Comparison of ENCODE assay signal across 15 cellular contexts in the genomic region with DNA sequence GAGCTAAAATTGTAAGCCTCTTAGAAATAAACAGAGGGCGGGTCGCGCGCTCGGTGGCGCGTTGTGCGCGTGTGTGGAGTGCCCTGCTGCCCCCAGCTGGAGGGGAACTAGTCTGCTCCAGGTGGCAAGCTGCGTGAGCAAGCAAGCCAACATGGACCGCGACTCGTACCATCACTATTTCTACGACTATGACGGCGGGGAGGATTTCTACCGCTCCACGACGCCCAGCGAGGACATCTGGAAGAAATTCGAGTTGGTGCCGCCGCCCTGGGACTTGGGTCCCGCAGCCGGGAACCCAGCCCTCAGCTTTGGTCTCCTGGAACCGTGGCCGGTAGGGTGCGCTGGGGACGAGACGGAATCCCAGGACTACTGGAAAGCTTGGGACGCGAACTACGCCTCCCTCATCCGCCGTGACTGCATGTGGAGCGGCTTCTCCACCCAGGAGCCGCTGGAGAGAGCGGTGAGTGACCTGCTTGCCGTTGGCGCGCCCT.
DNase-seq lines count a peak whose midpoint lies in the region; ATAC-seq and TF ChIP-seq lines count a peak whose summit lies in the region.
"Had no signal": no experiment of that assay in that cellular context is flagged by ENCODE, and none has a peak within 500 bp of the region (broad histone marks: within the 10 kb centered on the region; RNA-seq: fewer than 3 reads in every experiment).

No MANE protein-coding gene starts in this region.

- H3K27me3 Mint-ChIP-seq in activated CD8-positive, alpha-beta T cell treated with anti-CD3 and anti-CD28 coated beads for 36 hours: peaks cover 10% of the 10 kb centered on the region
- peaks cover 13% of the 10 kb centered on the region for H3K27me3 Mint-ChIP-seq in activated CD8-positive, alpha-beta T cell treated with anti-CD3 and anti-CD28 coated beads, Interleukin-2, amount 10 ng/mL, durations not matched to agents 7 days and 5 days (ENCODE audit: low read depth)
- peaks cover 8% of the 10 kb centered on the region for H3K27me3 Mint-ChIP-seq in activated T-helper 17 cell treated with anti-CD3 and anti-CD28 coated beads, Interleukin-2, amount 50 U/mL, for 72 hours

- intact Hi-C loops in activated CD8-positive, alpha-beta T cell treated with anti-CD3 and anti-CD28 coated beads for 36 hours (cut with micrococcal nuclease): no loop called here
- intact Hi-C loops in esophagus muscularis mucosa (cut with DNase I): no loop called here

- no peak overlapping the region for H3K4me3 Mint-ChIP-seq in activated CD8-positive, alpha-beta T cell treated with anti-CD3 and anti-CD28 coated beads for 36 hours
- H3K4me3 Mint-ChIP-seq in activated CD8-positive, alpha-beta T cell treated with anti-CD3 and anti-CD28 coated beads, Interleukin-2, amount 10 ng/mL, durations not matched to agents 7 days and 5 days: no peak overlapping the region
- peak overlapping the region; percentile 21 for H3K4me3 Mint-ChIP-seq in activated T-helper 17 cell treated with anti-CD3 and anti-CD28 coated beads, Interleukin-2, amount 50 U/mL, for 72 hours
- H3K4me3 Mint-ChIP-seq: nephron progenitor cell had no signal

- H2AFZ ChIP-seq in smooth muscle cell (ENCODE audit: low read depth) (no peak overlapping the region), Karpas-422 (ENCODE audit: low read length) (no peak overlapping the region)

- no peaks in the 10 kb centered on the region for H3K36me3 Mint-ChIP-seq in activated CD8-positive, alpha-beta T cell treated with anti-CD3 and anti-CD28 coated beads for 36 hours (ENCODE audit: low read depth)
- H3K36me3 Mint-ChIP-seq in activated CD8-positive, alpha-beta T cell treated with anti-CD3 and anti-CD28 coated beads, Interleukin-2, amount 10 ng/mL, durations not matched to agents 7 days and 5 days (ENCODE audit: low read depth): no peaks in the 10 kb centered on the region
- H3K36me3 Mint-ChIP-seq in activated T-helper 17 cell treated with anti-CD3 and anti-CD28 coated beads, Interleukin-2, amount 50 U/mL, for 72 hours (ENCODE audit: low read depth): no peaks in the 10 kb centered on the region

- H3K9me3 ChIP-seq in iPS DF 6.9 (ENCODE audit: control insufficient read depth, insufficient read depth, low read length): no peaks in the 10 kb centered on the region
- H3K9me3 ChIP-seq in smooth muscle cell (replicated peaks; ENCODE audit: low read depth): peaks cover 3% of the 10 kb centered on the region
- H3K9me3 ChIP-seq in esophagus muscularis mucosa: peaks cover 0 to 7% (median 0%) of the 10 kb centered on the region in 4 donors
- no peaks in the 10 kb centered on the region for H3K9me3 ChIP-seq in Karpas-422 (ENCODE audit: low read length)
- H3K9me3 ChIP-seq: gastrocnemius medialis, upper lobe of left lung had no signal

- H3K27ac ChIP-seq in iPS DF 6.9 (ENCODE audit: low read length): no peak overlapping the region
- no peak overlapping the region for H3K27ac ChIP-seq in smooth muscle cell (ENCODE audit: low read depth)
- H3K27ac ChIP-seq in esophagus muscularis mucosa (replicated peaks in 1 of 4): no peak overlapping the region
- H3K27ac ChIP-seq in Karpas-422 (ENCODE audit: low read length): no peak overlapping the region
- H3K27ac ChIP-seq: gastrocnemius medialis, upper lobe of left lung, VCaP had no signal

- peak overlapping the region; percentile 69; the same call in 1 of the 2 replicates for H3K4me3 ChIP-seq in iPS DF 6.9 (ENCODE audit: low read length)
- peak overlapping the region; percentile 21 for H3K4me3 ChIP-seq in smooth muscle cell
- no peak overlapping the region for H3K4me3 ChIP-seq in esophagus muscularis mucosa
- no peak overlapping the region for H3K4me3 ChIP-seq in Karpas-422 (ENCODE audit: low read length)
- H3K4me3 ChIP-seq: gastrocnemius medialis, upper lobe of left lung had no signal

- CTCF ChIA-PET in activated CD8-positive, alpha-beta T cell treated with anti-CD3 and anti-CD28 coated beads for 36 hours (lab: Charles Lee): interaction anchor here (1.1 to 1.4 kb wide), 2 partner anchors 231 to 273 kb away, joined by 3 to 4 read pairs; partner anchors contain the start of gene MORC4
- CTCF ChIA-PET in activated CD8-positive, alpha-beta T cell treated with anti-CD3 and anti-CD28 coated beads, Interleukin-2, amount 10 ng/mL, durations not matched to agents 7 days and 5 days (lab: Charles Lee): no interaction called here

- H3K79me2 ChIP-seq in smooth muscle cell (ENCODE audit: low read depth) (no peaks in the 10 kb centered on the region), Karpas-422 (ENCODE audit: low read length) (no peaks in the 10 kb centered on the region)

- H3K9me2 ChIP-seq in Karpas-422 (replicated peaks; ENCODE audit: insufficient read depth, low read length): no peaks in the 10 kb centered on the region

- TF ChIP-seq CTCF in activated CD8-positive, alpha-beta T cell treated with anti-CD3 and anti-CD28 coated beads for 36 hours (IDR thresholded peaks at IDR 0.05): no peak
- TF ChIP-seq CTCF in smooth muscle cell (IDR thresholded peaks at IDR 0.05; ENCODE audit: borderline replicate concordance, insufficient read depth, poor library complexity, severe bottlenecking): no peak
- TF ChIP-seq CTCF in esophagus muscularis mucosa (IDR thresholded peaks at IDR 0.05): no peak

- TF ChIP-seq POLR2A in esophagus muscularis mucosa (IDR thresholded peaks at IDR 0.05; ENCODE audit: low read depth): no peak

- WGBS in iPS DF 6.9 (ENCODE audit: insufficient coverage, insufficient read length): no CpG with 5 or more reads among the region's 41 CpGs
- WGBS in smooth muscle cell (ENCODE audit: low lambda C conversion rate): 36% methylated on average over 41 of the region's 41 CpGs
- WGBS in esophagus muscularis mucosa: 41% methylated on average over 20 of the region's 41 CpGs

- DNase-seq in activated CD8-positive, alpha-beta T cell treated with anti-CD3 and anti-CD28 coated beads for 36 hours: peak; percentile 26
- no peak for DNase-seq in activated CD8-positive, alpha-beta T cell treated with anti-CD3 and anti-CD28 coated beads, Interleukin-2, amount 10 ng/mL, durations not matched to agents 7 days and 5 days
- DNase-seq in iPS DF 6.9 (ENCODE audit: low read depth, low spot score) (peak; percentile 33), smooth muscle cell (lab: John Stamatoyannopoulos, UW; ENCODE audit: unreplicated experiment) (no peak), esophagus muscularis mucosa (ENCODE audit: extremely low spot score) (no peak), Karpas-422 (no peak)
- DNase-seq: EL, gastrocnemius medialis, NCI-H1930, nephron progenitor cell, OCI-M1 had no signal

- no peak for TF ChIP-seq EP300 in esophagus muscularis mucosa (IDR thresholded peaks at IDR 0.05)

- H3F3A ChIP-seq in smooth muscle cell (ENCODE audit: low read depth): no peaks in the 10 kb centered on the region

- POLR2A ChIA-PET in activated CD8-positive, alpha-beta T cell treated with anti-CD3 and anti-CD28 coated beads for 36 hours (lab: Charles Lee): no interaction called here
- POLR2A ChIA-PET in activated CD8-positive, alpha-beta T cell treated with anti-CD3 and anti-CD28 coated beads, Interleukin-2, amount 10 ng/mL, durations not matched to agents 7 days and 5 days (lab: Charles Lee): no interaction called here

- H3K4me1 Mint-ChIP-seq in activated CD8-positive, alpha-beta T cell treated with anti-CD3 and anti-CD28 coated beads for 36 hours (ENCODE audit: low read depth): no peaks in the 10 kb centered on the region
- peaks cover 2% of the 10 kb centered on the region for H3K4me1 Mint-ChIP-seq in activated CD8-positive, alpha-beta T cell treated with anti-CD3 and anti-CD28 coated beads, Interleukin-2, amount 10 ng/mL, durations not matched to agents 7 days and 5 days (ENCODE audit: low read depth)
- no peaks in the 10 kb centered on the region for H3K4me1 Mint-ChIP-seq in activated T-helper 17 cell treated with anti-CD3 and anti-CD28 coated beads, Interleukin-2, amount 50 U/mL, for 72 hours
- H3K4me1 Mint-ChIP-seq: nephron progenitor cell had no signal

- H3K36me3 ChIP-seq in iPS DF 6.9 (ENCODE audit: control insufficient read depth, insufficient read depth, low read length) (no peaks in the 10 kb centered on the region), smooth muscle cell (ENCODE audit: low read depth) (no peaks in the 10 kb centered on the region), esophagus muscularis mucosa (no peaks in the 10 kb centered on the region), Karpas-422 (ENCODE audit: insufficient read depth, low read length) (no peaks in the 10 kb centered on the region)
- H3K36me3 ChIP-seq: gastrocnemius medialis, upper lobe of left lung had no signal

- H3K9ac ChIP-seq in smooth muscle cell (ENCODE audit: low read depth) (no peak overlapping the region), Karpas-422 (ENCODE audit: low read length) (no peak overlapping the region)

- H3K9me3 Mint-ChIP-seq in activated CD8-positive, alpha-beta T cell treated with anti-CD3 and anti-CD28 coated beads for 36 hours: no peaks in the 10 kb centered on the region
- no peaks in the 10 kb centered on the region for H3K9me3 Mint-ChIP-seq in activated CD8-positive, alpha-beta T cell treated with anti-CD3 and anti-CD28 coated beads, Interleukin-2, amount 10 ng/mL, durations not matched to agents 7 days and 5 days (ENCODE audit: insufficient read depth)
- no peaks in the 10 kb centered on the region for H3K9me3 Mint-ChIP-seq in activated T-helper 17 cell treated with anti-CD3 and anti-CD28 coated beads, Interleukin-2, amount 50 U/mL, for 72 hours

- no peaks in the 10 kb centered on the region; the same call in 1 of the 2 replicates for H3K4me1 ChIP-seq in iPS DF 6.9 (ENCODE audit: control insufficient read depth, insufficient read depth, low read length)
- H3K4me1 ChIP-seq in smooth muscle cell (ENCODE audit: low read depth): no peaks in the 10 kb centered on the region
- no peaks in the 10 kb centered on the region for H3K4me1 ChIP-seq in esophagus muscularis mucosa
- no peaks in the 10 kb centered on the region for H3K4me1 ChIP-seq in Karpas-422 (ENCODE audit: low read length)
- H3K4me1 ChIP-seq: gastrocnemius medialis, upper lobe of left lung had no signal

- H3K4me2 ChIP-seq in smooth muscle cell (peak overlapping the region; percentile 54), Karpas-422 (ENCODE audit: low read depth, low read length, poor library complexity, severe bottlenecking) (no peak overlapping the region)

- peak; percentile 39 for ATAC-seq in activated CD8-positive, alpha-beta T cell treated with anti-CD3 and anti-CD28 coated beads for 36 hours
- no peak for ATAC-seq in activated CD8-positive, alpha-beta T cell treated with anti-CD3 and anti-CD28 coated beads, Interleukin-2, amount 10 ng/mL, durations not matched to agents 7 days and 5 days
- ATAC-seq in activated T-helper 17 cell treated with anti-CD3 and anti-CD28 coated beads, Interleukin-2, amount 50 U/mL, for 72 hours (replicated peaks): no peak
- ATAC-seq in GM18858 (IDR thresholded peaks at IDR 0.05; ENCODE audit: unreplicated experiment): no peak
- ATAC-seq: gastrocnemius medialis had no signal

- H3K27me3 ChIP-seq in iPS DF 6.9 (ENCODE audit: control insufficient read depth, insufficient read depth, low read length) (peaks cover 3% of the 10 kb centered on the region; the same call in 1 of the 2 replicates), smooth muscle cell (ENCODE audit: low read depth) (peaks cover 17% of the 10 kb centered on the region), esophagus muscularis mucosa (peaks cover 0 to 15% (median 5%) of the 10 kb centered on the region in 4 donors), Karpas-422 (ENCODE audit: low read length) (no peaks in the 10 kb centered on the region)
- H3K27me3 ChIP-seq: upper lobe of left lung had no signal

- H3K27ac Mint-ChIP-seq in activated CD8-positive, alpha-beta T cell treated with anti-CD3 and anti-CD28 coated beads for 36 hours: no peak overlapping the region
- H3K27ac Mint-ChIP-seq in activated CD8-positive, alpha-beta T cell treated with anti-CD3 and anti-CD28 coated beads, Interleukin-2, amount 10 ng/mL, durations not matched to agents 7 days and 5 days: no peak overlapping the region
- H3K27ac Mint-ChIP-seq in activated T-helper 17 cell treated with anti-CD3 and anti-CD28 coated beads, Interleukin-2, amount 50 U/mL, for 72 hours: no peak overlapping the region
- H3K27ac Mint-ChIP-seq: nephron progenitor cell had no signal

- H4K20me1 ChIP-seq in smooth muscle cell (ENCODE audit: low read depth) (no peaks in the 10 kb centered on the region), Karpas-422 (ENCODE audit: insufficient read depth, low read depth, low read length) (no peaks in the 10 kb centered on the region)

Comparison
In these comparisons a context has a peak if more than half of its experiments do, and no peak if none do; other contexts are left out.
1. DNase-seq: peak in activated CD8-positive, alpha-beta T cell treated with anti-CD3 and anti-CD28 coated beads for 36 hours (single experiment) and iPS DF 6.9 (single experiment); none in activated CD8-positive, alpha-beta T cell treated with anti-CD3 and anti-CD28 coated beads, Interleukin-2, amount 10 ng/mL, durations not matched to agents 7 days and 5 days (single experiment), smooth muscle cell (single experiment), esophagus muscularis mucosa (single experiment) and Karpas-422 (single experiment).
2. H3K4me3 ChIP-seq: peak in iPS DF 6.9 (single experiment) and smooth muscle cell (single experiment); none in esophagus muscularis mucosa (0 of 4) and Karpas-422 (single experiment).